ENCODE assay signal across 25 cellular contexts in genomic region chr2:73937899-73938298, GRCh38. TPM values are rescaled to one million over a fixed set of nuclear protein-coding genes. Genes with fewer than 3 reads are reported as not detected.
A peak's percentile ranks its signal among the peaks of the same experiment; 100 is the strongest.
DNase-seq lines count a peak whose midpoint lies in the region; ATAC-seq and FAIRE-seq lines count a peak whose summit lies in the region.
"Had no signal": no experiment of that assay in that cellular context is flagged by ENCODE, and none has a peak within 500 bp of the region (broad histone marks: within the 10 kb centered on the region; RNA-seq: fewer than 3 reads in every experiment).

No MANE protein-coding gene starts in this region.

- ATAC-seq in CD4-positive, CD25-positive, alpha-beta regulatory T cell (ENCODE audit: low read depth in 2 of 2), result no peak
- ATAC-seq in central memory CD8-positive, alpha-beta T cell (replicated peaks; ENCODE audit: extremely low read depth, poor library complexity, severe bottlenecking), result no peak
- ATAC-seq in naive thymus-derived CD8-positive, alpha-beta T cell, result no peak
- ATAC-seq in GM18517 (IDR thresholded peaks at IDR 0.05; ENCODE audit: unreplicated experiment), result no peak
- ATAC-seq: gastroesophageal sphincter; right lobe of liver; stimulated activated naive CD8-positive, alpha-beta T cell treated with anti-CD3 and anti-CD28 coated beads, Interleukin-15, Interleukin-2, amounts not matched to agents 100 U/mL and 50 U/mL, for 24 hours had no signal

- no peak overlapping the region for H3K4me3 ChIP-seq in CD4-positive, CD25-positive, alpha-beta regulatory T cell (ENCODE audit: low read depth, low read length)
- H3K4me3 ChIP-seq in GM23248, result no peak overlapping the region
- H3K4me3 ChIP-seq: esophagus squamous epithelium, gastroesophageal sphincter, right lobe of liver, thyroid gland had no signal

- H3K9me2 ChIP-seq in GM23248 (ENCODE audit: insufficient read depth), result no peaks in the 10 kb centered on the region

- FAIRE-seq in urothelium cell line (lab: Jason Lieb, UNC), result no peak
- FAIRE-seq: D721Med, GM12892, kidney had no signal

- no peaks in the 10 kb centered on the region for H3K27me3 Mint-ChIP-seq in CD4-positive, CD25-positive, alpha-beta regulatory T cell
- no peaks in the 10 kb centered on the region for H3K27me3 Mint-ChIP-seq in central memory CD8-positive, alpha-beta T cell
- no peaks in the 10 kb centered on the region for H3K27me3 Mint-ChIP-seq in naive thymus-derived CD8-positive, alpha-beta T cell
- H3K27me3 Mint-ChIP-seq: activated naive CD8-positive, alpha-beta T cell treated with anti-CD3 and anti-CD28 coated beads, Interleukin-2, amount 10 ng/mL, durations not matched to agents 7 days and 5 days had no signal

- no peak overlapping the region for H3K4me2 ChIP-seq in GM23248 (ENCODE audit: unreplicated experiment)

- peaks cover 87% of the 10 kb centered on the region for H3K79me2 ChIP-seq in GM23248 (ENCODE audit: insufficient read depth)

- H3K9me3 ChIP-seq in CD4-positive, CD25-positive, alpha-beta regulatory T cell (ENCODE audit: control insufficient read depth in 2 of 2, low read length in 2 of 2), result no peaks in the 10 kb centered on the region
- no peaks in the 10 kb centered on the region for H3K9me3 ChIP-seq in GM23248 (ENCODE audit: low read depth)
- H3K9me3 ChIP-seq: esophagus squamous epithelium, gastroesophageal sphincter, right lobe of liver, thyroid gland had no signal

- H3K27ac ChIP-seq in CD4-positive, CD25-positive, alpha-beta regulatory T cell (ENCODE audit: insufficient read depth, low read length, poor library complexity, severe bottlenecking), result no peak overlapping the region
- no peak overlapping the region for H3K27ac ChIP-seq in GM23248
- H3K27ac ChIP-seq: gastroesophageal sphincter, right lobe of liver, thyroid gland had no signal

- H3K4me1 ChIP-seq in CD4-positive, CD25-positive, alpha-beta regulatory T cell (ENCODE audit: control insufficient read depth, insufficient read depth, low read length, poor library complexity, severe bottlenecking), result peaks cover 21% of the 10 kb centered on the region
- H3K4me1 ChIP-seq in GM23248 (ENCODE audit: insufficient read depth), result peaks cover 50% of the 10 kb centered on the region
- H3K4me1 ChIP-seq: right lobe of liver, thyroid gland had no signal

- in situ Hi-C loops in GM23248 (cut with MboI), result no loop called here

- H3K4me3 Mint-ChIP-seq in CD4-positive, CD25-positive, alpha-beta regulatory T cell, result no peak overlapping the region
- no peak overlapping the region for H3K4me3 Mint-ChIP-seq in central memory CD8-positive, alpha-beta T cell
- no peak overlapping the region for H3K4me3 Mint-ChIP-seq in naive thymus-derived CD8-positive, alpha-beta T cell

- POLR2A ChIA-PET in naive thymus-derived CD8-positive, alpha-beta T cell (lab: Charles Lee), result interaction anchor here (0.8 to 1.0 kb wide), 2 partner anchors 13 to 101 kb away, joined by 3 to 4 read pairs; no protein-coding TSS in a partner anchor

- H4K20me1 ChIP-seq in GM23248 (ENCODE audit: insufficient read depth), result peaks cover 48% of the 10 kb centered on the region

- no peak for DNase-seq in CD4-positive, CD25-positive, alpha-beta regulatory T cell
- DNase-seq in GM23248, result peak; percentile 42
- DNase-seq in central memory CD8-positive, alpha-beta T cell (ENCODE audit: low spot score in 2 of 2), result no peak
- DNase-seq in naive thymus-derived CD8-positive, alpha-beta T cell, result no peak
- DNase-seq in GF-D8 (lab: John Stamatoyannopoulos, UW), result no peak
- no peak for DNase-seq in urothelium cell line (ENCODE audit: low spot score)
- DNase-seq: activated CD4-positive, alpha-beta T cell treated with anti-CD3 and anti-CD28 coated beads, Interleukin-2, amount 50 U/mL, for 1 hour; activated CD8-positive, alpha-beta memory T cell treated with anti-CD3 and anti-CD28 coated beads, Interleukin-2, amount 50 U/mL, for 48 hours; activated naive CD8-positive, alpha-beta T cell treated with anti-CD3 and anti-CD28 coated beads, Interleukin-2, amount 10 ng/mL, durations not matched to agents 7 days and 5 days; effector CD4-positive, alpha-beta T cell; esophagus squamous epithelium; kidney; NCI-H1105 treated with DMSO at 0.1 percent for 48 hours; NCI-H2081; NCI-H446; posterior cingulate gyrus; right lobe of liver; stimulated activated naive CD8-positive, alpha-beta T cell treated with anti-CD3 and anti-CD28 coated beads, Interleukin-15, Interleukin-2, amounts not matched to agents 100 U/mL and 50 U/mL, for 24 hours; thyroid gland had no signal

- H3K4me1 Mint-ChIP-seq in CD4-positive, CD25-positive, alpha-beta regulatory T cell, result peaks cover 12 to 91% (median 70%) of the 10 kb centered on the region in 4 donors
- H3K4me1 Mint-ChIP-seq in central memory CD8-positive, alpha-beta T cell, result peaks cover 63% of the 10 kb centered on the region
- peaks cover 31 to 83% (median 82%) of the 10 kb centered on the region in 4 donors for H3K4me1 Mint-ChIP-seq in naive thymus-derived CD8-positive, alpha-beta T cell

- no peaks in the 10 kb centered on the region for H3K27me3 ChIP-seq in CD4-positive, CD25-positive, alpha-beta regulatory T cell (ENCODE audit: control insufficient read depth, insufficient read depth, low read length)
- H3K27me3 ChIP-seq in GM23248 (replicated peaks; ENCODE audit: insufficient read depth), result no peaks in the 10 kb centered on the region
- H3K27me3 ChIP-seq: esophagus squamous epithelium, gastroesophageal sphincter, right lobe of liver, thyroid gland had no signal

- H3K9me3 Mint-ChIP-seq in CD4-positive, CD25-positive, alpha-beta regulatory T cell, result no peaks in the 10 kb centered on the region
- no peaks in the 10 kb centered on the region for H3K9me3 Mint-ChIP-seq in central memory CD8-positive, alpha-beta T cell
- H3K9me3 Mint-ChIP-seq in naive thymus-derived CD8-positive, alpha-beta T cell, result no peaks in the 10 kb centered on the region
- H3K9me3 Mint-ChIP-seq: activated naive CD8-positive, alpha-beta T cell treated with anti-CD3 and anti-CD28 coated beads, Interleukin-2, amount 10 ng/mL, durations not matched to agents 7 days and 5 days; activated T-helper 2 cell treated with anti-CD3 and anti-CD28 coated beads, Interferon-gamma antibody, Interleukin-2, Interleukin-4, amounts not matched to agents 10 μg/mL and 5 μg/mL and 100 μg/mL, durations not matched to agents 14 hours and 24 hours and 36 hours had no signal

- H2AFZ ChIP-seq in GM23248, result no peak overlapping the region

- peaks cover 44% of the 10 kb centered on the region for H3K36me3 Mint-ChIP-seq in CD4-positive, CD25-positive, alpha-beta regulatory T cell
- H3K36me3 Mint-ChIP-seq in central memory CD8-positive, alpha-beta T cell (ENCODE audit: insufficient read depth), result peaks cover 20% of the 10 kb centered on the region
- peaks cover 0 to 67% (median 6%) of the 10 kb centered on the region in 3 donors for H3K36me3 Mint-ChIP-seq in naive thymus-derived CD8-positive, alpha-beta T cell

- H3F3A ChIP-seq in GM23248 (ENCODE audit: insufficient read depth), result peaks cover 58% of the 10 kb centered on the region

- H3K27ac Mint-ChIP-seq in CD4-positive, CD25-positive, alpha-beta regulatory T cell, result peak overlapping the region in 2 of 3 donors; percentile 20 to 89
- peak overlapping the region; percentile 38 for H3K27ac Mint-ChIP-seq in central memory CD8-positive, alpha-beta T cell (ENCODE audit: low read depth)
- peak overlapping the region in 6 of 10 donors; percentile 25 to 61 (median 46) for H3K27ac Mint-ChIP-seq in naive thymus-derived CD8-positive, alpha-beta T cell
- H3K27ac Mint-ChIP-seq: activated T-helper 2 cell treated with anti-CD3 and anti-CD28 coated beads, Interferon-gamma antibody, Interleukin-2, Interleukin-4, amounts not matched to agents 10 μg/mL and 5 μg/mL and 100 μg/mL, durations not matched to agents 14 hours and 24 hours and 36 hours had no signal

- H3K36me3 ChIP-seq in CD4-positive, CD25-positive, alpha-beta regulatory T cell (ENCODE audit: control insufficient read depth, insufficient read depth, low read length), result peaks cover 27% of the 10 kb centered on the region
- H3K36me3 ChIP-seq in GM23248 (ENCODE audit: low read depth), result no peaks in the 10 kb centered on the region

- H3K9ac ChIP-seq in GM23248, result no peak overlapping the region

RNA-seq across cellular contexts. Expression of gene DGUOK, which starts 11.2 kb away (rescaled TPM):
- 43.5 TPM for total RNA-seq in CD4-positive, CD25-positive, alpha-beta regulatory T cell
- 100 to 1,000 TPM; 182 to 226 (median 205) TPM for polyA plus RNA-seq in CD4-positive, CD25-positive, alpha-beta regulatory T cell
- 50.9 and 59.2 TPM in 2 replicates for total RNA-seq in GM23248 (2014; rRNA removed; shearing (Covaris generic))
- polyA plus RNA-seq in GM23248 (2016; fragmentation: Nextera tagmentation; extraction: Ambion mirVana), result 116 and 126 TPM in 2 replicates
- total RNA-seq in naive thymus-derived CD8-positive, alpha-beta T cell, result 10 to 100 TPM; 70.3 to 72.3 TPM
- 100 to 1,000 TPM; 207 to 219 (median 215) TPM for polyA plus RNA-seq in naive thymus-derived CD8-positive, alpha-beta T cell

RNA-seq across cellular contexts. Expression of gene ACTG2, which starts 45.1 kb away (rescaled TPM):
- 0.64 TPM for total RNA-seq in CD4-positive, CD25-positive, alpha-beta regulatory T cell
- 1 to 10 TPM; 2.4 to 6.6 (median 3.7) TPM for polyA plus RNA-seq in CD4-positive, CD25-positive, alpha-beta regulatory T cell
- total RNA-seq in GM23248 (2014; rRNA removed; shearing (Covaris generic)), result not detected in 2 replicates
- polyA plus RNA-seq in GM23248 (2016; fragmentation: Nextera tagmentation; extraction: Ambion mirVana), result not detected in 2 replicates
- not detected for total RNA-seq in naive thymus-derived CD8-positive, alpha-beta T cell
- under 1 TPM in 1 of 3 donors, not detected in 2; 0.13 TPM for polyA plus RNA-seq in naive thymus-derived CD8-positive, alpha-beta T cell
- total RNA-seq: OCI-LY7 had no signal

RNA-seq across cellular contexts. Expression of gene TET3, which starts 46.8 kb away (rescaled TPM):
- total RNA-seq in CD4-positive, CD25-positive, alpha-beta regulatory T cell, result 26.3 TPM
- polyA plus RNA-seq in CD4-positive, CD25-positive, alpha-beta regulatory T cell, result under 1 TPM; 0.22 to 0.30 (median 0.26) TPM
- 2.9 and 4.3 TPM in 2 replicates for total RNA-seq in GM23248 (2014; rRNA removed; shearing (Covaris generic))
- 1.3 TPM in 2 replicates for polyA plus RNA-seq in GM23248 (2016; fragmentation: Nextera tagmentation; extraction: Ambion mirVana)
- total RNA-seq in naive thymus-derived CD8-positive, alpha-beta T cell, result 10 to 100 TPM; 30.1 to 30.5 TPM
- 1 to 10 TPM in 1 of 3 donors, under 1 TPM in 2; 0.46 to 1.0 (median 0.61) TPM for polyA plus RNA-seq in naive thymus-derived CD8-positive, alpha-beta T cell
